In the genomic region with DNA sequence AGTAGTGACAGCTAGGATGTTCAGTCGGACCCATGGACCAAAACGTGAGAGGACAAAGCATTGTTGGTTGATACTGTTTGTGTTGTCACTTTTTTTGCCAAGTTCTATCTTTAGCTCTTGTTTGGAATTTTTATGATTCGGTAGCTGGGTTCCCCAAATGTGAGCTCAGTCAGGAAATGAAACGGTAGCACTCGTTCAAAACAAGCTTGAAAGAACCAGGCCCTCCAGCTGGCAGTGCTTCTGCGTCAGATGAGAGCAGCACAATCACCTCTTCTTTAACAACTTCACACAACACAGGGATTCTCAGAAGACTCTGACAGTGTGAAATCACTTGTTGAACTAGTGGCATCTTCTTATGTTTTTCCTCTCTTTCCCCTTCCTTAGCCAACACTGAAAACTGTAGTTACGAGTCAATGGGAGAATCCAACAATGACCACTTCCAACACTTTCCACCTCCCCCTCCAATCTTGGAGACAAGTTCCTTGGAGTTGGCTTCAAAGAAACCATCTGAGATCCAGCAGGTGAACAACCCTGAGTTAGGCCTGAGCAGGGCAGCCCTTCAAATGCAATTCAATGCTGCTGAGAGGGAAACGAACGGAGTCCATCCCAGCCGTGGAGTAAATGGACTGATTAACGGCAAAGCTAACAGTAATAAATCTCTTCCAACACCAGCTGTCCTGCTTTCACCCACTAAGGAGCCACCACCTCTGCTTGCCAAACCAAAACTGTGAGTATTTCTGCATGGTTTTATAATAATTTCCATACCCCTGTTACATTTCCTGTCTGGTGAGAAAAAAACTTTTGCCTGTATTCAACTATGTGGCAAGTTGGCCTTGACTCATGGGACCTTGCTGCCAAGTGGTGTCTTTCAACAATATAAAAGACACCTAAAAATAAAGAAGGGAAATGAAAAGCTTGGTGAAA, we compare ENCODE assay signal across 10 cellular contexts.
DNase-seq lines count a peak whose midpoint lies in the region; ATAC-seq, FAIRE-seq and TF ChIP-seq lines count a peak whose summit lies in the region.
"Had no signal": no experiment of that assay in that cellular context is flagged by ENCODE, and none has a peak within 500 bp of the region (broad histone marks: within the 10 kb centered on the region; RNA-seq: fewer than 3 reads in every experiment).

No MANE protein-coding gene starts in this region.

- H3K4me1 Mint-ChIP-seq in activated CD4-positive, alpha-beta T cell treated with anti-CD3 and anti-CD28 coated beads for 36 hours, result peaks cover 15% of the 10 kb centered on the region
- peaks cover 52% of the 10 kb centered on the region for H3K4me1 Mint-ChIP-seq in astrocyte (ENCODE audit: low read depth, unreplicated experiment)

- H3K27ac ChIP-seq in astrocyte (ENCODE audit: low read depth, low read length) (peak overlapping the region; percentile 55), tibial nerve (peak overlapping the region in 3 of 4 donors; percentile 13 to 68 (median 50)), HepG2 (ENCODE audit: extremely low read length, insufficient read depth, low read length) (no peak overlapping the region)
- H3K27ac ChIP-seq: VCaP had no signal

- H3K4me3 ChIP-seq in astrocyte (ENCODE audit: insufficient read depth, low read depth, low read length) (no peak overlapping the region), tibial nerve (no peak overlapping the region), HAP-1 (no peak overlapping the region), HepG2 (replicated peaks in 1 of 3; ENCODE audit: insufficient read depth in 1 of 3, low read depth in 2 of 3, low read length in 3 of 3) (no peak overlapping the region)

- peaks cover 6% of the 10 kb centered on the region for H3K36me3 ChIP-seq in astrocyte (ENCODE audit: insufficient read depth, low read length)
- no peaks in the 10 kb centered on the region for H3K36me3 ChIP-seq in tibial nerve
- no peaks in the 10 kb centered on the region for H3K36me3 ChIP-seq in HAP-1 (replicated peaks)
- no peaks in the 10 kb centered on the region for H3K36me3 ChIP-seq in HepG2 (replicated peaks in 1 of 2; ENCODE audit: control insufficient read depth in 1 of 2, insufficient read depth in 2 of 2, low read length in 2 of 2)

- peak; percentile 25 for DNase-seq in activated CD4-positive, alpha-beta T cell treated with anti-CD3 and anti-CD28 coated beads for 36 hours
- DNase-seq in activated CD4-positive, alpha-beta T cell treated with anti-CD3 and anti-CD28 coated beads, Interleukin-2, amount 50 U/mL, for 1 hour, result no peak
- DNase-seq in astrocyte (ENCODE audit: low read depth), result peak; percentile 91
- peak; percentile 66 for DNase-seq in left kidney (ENCODE audit: low read depth, low spot score)
- no peak for DNase-seq in tibial nerve (ENCODE audit: low spot score in 2 of 2)
- no peak for DNase-seq in HAP-1 (ENCODE audit: low spot score in 2 of 2)
- no peak for DNase-seq in HepG2 (ENCODE audit: low spot score)
- DNase-seq: NCI-H226 had no signal

- H3K4me1 ChIP-seq in astrocyte (ENCODE audit: insufficient read depth, low read length) (peaks cover 30% of the 10 kb centered on the region), tibial nerve (peaks cover 0 to 34% (median 20%) of the 10 kb centered on the region in 4 donors), HAP-1 (peaks cover 22% of the 10 kb centered on the region), HepG2 (ENCODE audit: insufficient read depth, low read length) (no peaks in the 10 kb centered on the region)

- H3K27me3 Mint-ChIP-seq in activated CD4-positive, alpha-beta T cell treated with anti-CD3 and anti-CD28 coated beads for 36 hours, result no peaks in the 10 kb centered on the region
- H3K27me3 Mint-ChIP-seq in astrocyte (ENCODE audit: low read depth, unreplicated experiment), result no peaks in the 10 kb centered on the region

- FAIRE-seq in astrocyte (lab: Jason Lieb, UNC) (peak; percentile 83), HepG2 (lab: Jason Lieb, UNC) (no peak)

- TF ChIP-seq POLR2A in tibial nerve (IDR thresholded peaks at IDR 0.05), result no peak
- TF ChIP-seq POLR2A in HepG2 (IDR thresholded peaks at IDR 0.05; ENCODE audit: insufficient read depth in 1 of 2, low read depth in 2 of 2, low read length in 2 of 2), result no peak

- no peaks in the 10 kb centered on the region for H4K20me1 ChIP-seq in astrocyte (ENCODE audit: insufficient read depth, low read length)
- no peaks in the 10 kb centered on the region for H4K20me1 ChIP-seq in HepG2 (ENCODE audit: insufficient read depth, low read length)

- peak; percentile 83 for ATAC-seq in activated CD4-positive, alpha-beta T cell treated with anti-CD3 and anti-CD28 coated beads for 36 hours
- ATAC-seq in HG02571 (IDR thresholded peaks at IDR 0.05; ENCODE audit: unreplicated experiment) (no peak), HepG2 (no peak)

- no peak overlapping the region for H2AFZ ChIP-seq in astrocyte (ENCODE audit: low read depth, low read length)
- H2AFZ ChIP-seq in HepG2 (ENCODE audit: low read length), result no peak overlapping the region

- intact Hi-C loops in activated CD4-positive, alpha-beta T cell treated with anti-CD3 and anti-CD28 coated beads for 36 hours (cut with DNase I, micrococcal nuclease), result loop anchor here (2.0 to 5.0 kb wide), 3 partner anchors 199 to 207 kb away; no protein-coding TSS in a partner anchor
- intact Hi-C loops in HepG2 (cut with micrococcal nuclease; ENCODE audit: unreplicated experiment), result no loop called here

- 42 to 52% methylated on average over 11 of the region's 11 CpGs for WGBS in tibial nerve, 2 donors
- 44% methylated on average over 11 of the region's 11 CpGs for WGBS in HepG2 (ENCODE audit: low lambda C conversion rate)

- CTCF ChIA-PET in activated CD4-positive, alpha-beta T cell treated with anti-CD3 and anti-CD28 coated beads for 36 hours (lab: Charles Lee), result interaction anchor here (0.7 to 1.5 kb wide), 7 partner anchors 9 to 209 kb away, joined by 3 to 4 read pairs (median 3); no protein-coding TSS in a partner anchor
- CTCF ChIA-PET in HepG2 (lab: Yijun Ruan, JAX; ENCODE audit: low intra/inter-chr PET ratio, low total read pairs), result interaction anchor here (2.3 kb wide), 1 partner anchor 206 kb away, joined by 14 read pairs; no protein-coding TSS in a partner anchor

- no peaks in the 10 kb centered on the region for H3K9me3 Mint-ChIP-seq in activated CD4-positive, alpha-beta T cell treated with anti-CD3 and anti-CD28 coated beads for 36 hours (ENCODE audit: low read depth)
- no peaks in the 10 kb centered on the region for H3K9me3 Mint-ChIP-seq in astrocyte (ENCODE audit: unreplicated experiment)

- in situ Hi-C loops in HAP-1 (cut with MboI; ENCODE audit: low sequenced_read_pairs) (loop anchor here (10.0 kb wide), 2 partner anchors 123 to 213 kb away; no protein-coding TSS in a partner anchor), HepG2 (cut with HindIII; ENCODE audit: extremely low pct_ligation_motif_present, low pct_unique_long_range_greater_than_20kb) (loop anchor here (10.0 kb wide), 1 partner anchor 203 kb away; no protein-coding TSS in a partner anchor)

- H3K4me2 ChIP-seq in astrocyte (ENCODE audit: low read length), result peak overlapping the region; percentile 42
- H3K4me2 ChIP-seq in HepG2 (ENCODE audit: low read depth, low read length), result no peak overlapping the region

- TF ChIP-seq EP300 in tibial nerve (IDR thresholded peaks at IDR 0.05) (no peak), HepG2 (IDR thresholded peaks at IDR 0.05; ENCODE audit: low read depth in 2 of 2, low read length in 2 of 2) (no peak), HepG2 (CRISPR knock-in tag; IDR thresholded peaks at IDR 0.05; ENCODE audit: borderline replicate concordance) (no peak)

- BruUV-seq in HepG2 (replicated peaks; lab: Mats Ljungman, UMichigan), result no TSS peak

- H3K9me3 ChIP-seq in astrocyte (ENCODE audit: insufficient read depth, low read depth, low read length) (no peaks in the 10 kb centered on the region), tibial nerve (no peaks in the 10 kb centered on the region), HAP-1 (no peaks in the 10 kb centered on the region; the same call in 1 of the 2 replicates), HepG2 (ENCODE audit: low read length) (no peaks in the 10 kb centered on the region)

- peak overlapping the region; percentile 70 for H3K27ac Mint-ChIP-seq in activated CD4-positive, alpha-beta T cell treated with anti-CD3 and anti-CD28 coated beads for 36 hours
- H3K27ac Mint-ChIP-seq in astrocyte (ENCODE audit: unreplicated experiment), result peak overlapping the region; percentile 51

- TF ChIP-seq RAD21 in HepG2 (CRISPR knock-in tag; IDR thresholded peaks at IDR 0.05), result no peak

- H3K79me2 ChIP-seq in astrocyte (ENCODE audit: insufficient read depth, low read length) (peaks cover 7% of the 10 kb centered on the region), HepG2 (ENCODE audit: insufficient read depth, low read length) (no peaks in the 10 kb centered on the region)

- no peaks in the 10 kb centered on the region for H3K36me3 Mint-ChIP-seq in activated CD4-positive, alpha-beta T cell treated with anti-CD3 and anti-CD28 coated beads for 36 hours (ENCODE audit: low read depth)
- H3K36me3 Mint-ChIP-seq in astrocyte (ENCODE audit: low read depth, unreplicated experiment), result peaks cover 46% of the 10 kb centered on the region

- H3K9ac ChIP-seq in astrocyte (ENCODE audit: low read length), result peak overlapping the region; percentile 4
- H3K9ac ChIP-seq in HepG2 (ENCODE audit: insufficient read depth, low read depth, low read length), result no peak overlapping the region

- POLR2A ChIA-PET in activated CD4-positive, alpha-beta T cell treated with anti-CD3 and anti-CD28 coated beads for 36 hours (lab: Charles Lee), result interaction anchor here (0.6 kb wide), 1 partner anchor 232 kb away, joined by 4 read pairs; no protein-coding TSS in a partner anchor
- POLR2A ChIA-PET in HepG2 (lab: Yijun Ruan, JAX), result no interaction called here

- no peak for TF ChIP-seq CTCF in astrocyte (IDR thresholded peaks at IDR 0.05; ENCODE audit: insufficient read depth, low read depth, low read length)
- TF ChIP-seq CTCF in tibial nerve (IDR thresholded peaks at IDR 0.05), result no peak
- TF ChIP-seq CTCF in HepG2 (CRISPR knock-in tag; IDR thresholded peaks at IDR 0.05), result no peak

- no peaks in the 10 kb centered on the region for H3K27me3 ChIP-seq in astrocyte (ENCODE audit: insufficient read depth, low read length)
- no peaks in the 10 kb centered on the region for H3K27me3 ChIP-seq in tibial nerve
- H3K27me3 ChIP-seq in HAP-1 (ENCODE audit: low read depth), result no peaks in the 10 kb centered on the region
- H3K27me3 ChIP-seq in HepG2 (ENCODE audit: control insufficient read depth in 1 of 2, insufficient read depth in 2 of 2, low read length in 2 of 2), result 0 out of 5 replicates have a peak, but pooled peaks cover 0 to 3% of the 10 kb centered on the region in 2 experiments

- no peak overlapping the region for H3K4me3 Mint-ChIP-seq in activated CD4-positive, alpha-beta T cell treated with anti-CD3 and anti-CD28 coated beads for 36 hours
- H3K4me3 Mint-ChIP-seq in astrocyte (ENCODE audit: unreplicated experiment), result no peak overlapping the region

TF ChIP-seq in HepG2, 621 proteins besides CTCF, POLR2A, EP300 and RAD21:
- TF ChIP-seq POLR2AphosphoS2 (IDR thresholded peaks at IDR 0.05; ENCODE audit: low read depth, low read length) (no peak), KLF11 (CRISPR knock-in tag; IDR thresholded peaks at IDR 0.05) (no peak), NCOA2 (CRISPR knock-in tag; IDR thresholded peaks at IDR 0.05) (no peak), KLF9 (CRISPR knock-in tag; IDR thresholded peaks at IDR 0.05; ENCODE audit: low read depth) (no peak), SOX13 (IDR thresholded peaks at IDR 0.05) (no peak), SOX13 (CRISPR knock-in tag; conservative IDR thresholded peaks at IDR 0.05 in 1 of 2, IDR thresholded peaks at IDR 0.05 in 1 of 2) (no peak)

Comparison
In these comparisons a context has a peak if more than half of its experiments do, and no peak if none do; other contexts are left out.
1. DNase-seq: peak in activated CD4-positive, alpha-beta T cell treated with anti-CD3 and anti-CD28 coated beads for 36 hours (single experiment), astrocyte (single experiment) and left kidney (single experiment); none in activated CD4-positive, alpha-beta T cell treated with anti-CD3 and anti-CD28 coated beads, Interleukin-2, amount 50 U/mL, for 1 hour (single experiment), tibial nerve (0 of 2), HAP-1 (0 of 2) and HepG2 (single experiment).